In genomic region chr7:107721286-107721685, GRCh38 we compare ENCODE assay signal across 7 cellular contexts.
"Had no signal": no experiment of that assay in that cellular context is flagged by ENCODE, and none has a peak within 500 bp of the region (broad histone marks: within the 10 kb centered on the region; RNA-seq: fewer than 3 reads in every experiment).

No MANE protein-coding gene starts in this region.

- DNase-seq: GOT3, H7, HFFc6, KG1 had no signal

- FAIRE-seq: HTR-8/SVneo had no signal

- ATAC-seq: HCT116 had no signal

- H3K9me3 ChIP-seq: HAP-1 had no signal

- H3K4me1 ChIP-seq: HAP-1 had no signal

- H3K36me3 ChIP-seq: HAP-1 had no signal

- H3K4me3 ChIP-seq: HAP-1 had no signal
